In the genomic region with DNA sequence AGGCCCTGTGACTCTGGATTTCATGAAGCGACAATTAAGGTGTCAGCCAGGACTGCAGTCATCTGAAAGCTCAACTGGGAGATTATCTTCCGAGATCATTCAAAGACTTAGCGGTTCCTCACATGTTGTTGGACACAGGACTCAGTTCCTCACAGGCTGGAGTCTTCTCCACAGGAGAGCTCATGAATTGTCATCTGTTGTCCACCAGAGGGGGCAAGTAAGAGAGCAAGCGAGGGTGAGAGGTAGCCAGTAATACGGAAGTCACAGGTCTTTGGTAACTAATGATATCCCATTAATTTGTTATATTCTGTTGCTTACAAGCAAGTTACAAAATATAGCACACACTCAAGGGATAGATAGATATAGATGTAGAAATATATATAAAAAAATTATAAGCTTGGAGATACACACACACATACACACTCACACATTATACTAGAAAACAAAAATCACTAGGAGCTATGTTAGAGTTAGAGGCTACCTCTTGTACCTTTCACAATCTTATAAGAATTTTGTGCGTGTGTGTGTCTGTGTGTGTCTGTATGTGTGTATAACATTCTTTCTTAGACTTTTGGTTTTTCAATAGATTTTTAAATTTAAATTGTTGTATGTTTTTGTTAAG, we compare ENCODE assay signal across 9 cellular contexts.
DNase-seq lines count a peak whose midpoint lies in the region; ATAC-seq, FAIRE-seq and TF ChIP-seq lines count a peak whose summit lies in the region.
"Had no signal": no experiment of that assay in that cellular context is flagged by ENCODE, and none has a peak within 500 bp of the region (broad histone marks: within the 10 kb centered on the region; RNA-seq: fewer than 3 reads in every experiment).

No MANE protein-coding gene starts in this region.

- no peak overlapping the region for H3K4me3 Mint-ChIP-seq in immature natural killer cell

- no peak for TF ChIP-seq EP300 in GM12878 (IDR thresholded peaks at IDR 0.05; ENCODE audit: borderline replicate concordance in 1 of 2, control insufficient read depth in 1 of 2, low read depth in 2 of 2, low read length in 2 of 2)

- peak; percentile 99 for ATAC-seq in HG02884 (IDR thresholded peaks at IDR 0.05; ENCODE audit: unreplicated experiment)
- ATAC-seq in GM12878 = peak; percentile 99
- no peak for ATAC-seq in right cardiac atrium

- no peaks in the 10 kb centered on the region for H3K27me3 Mint-ChIP-seq in immature natural killer cell (ENCODE audit: low read depth in 3 of 3)

- no peak overlapping the region for H3K27ac Mint-ChIP-seq in immature natural killer cell

- H3K9me3 ChIP-seq in GM12878 (replicated peaks; ENCODE audit: control insufficient read depth, insufficient read depth, low read length) (no peaks in the 10 kb centered on the region), right cardiac atrium (ENCODE audit: control insufficient read depth, low read length) (no peaks in the 10 kb centered on the region)

- no peak overlapping the region for H3K4me2 ChIP-seq in GM12878 (ENCODE audit: control insufficient read depth, insufficient read depth)

- DNase-seq in AG08396 (ENCODE audit: low spot score) = peak; percentile 5
- DNase-seq in GM18507 (ENCODE audit: extremely low spot score, insufficient read length, low read depth) = no peak
- DNase-seq in NCI-H1930 (lab: John Stamatoyannopoulos, UW) = peak; percentile 8 to 35
- no peak for DNase-seq in GM12878 (ENCODE audit: low read depth, low spot score)
- DNase-seq in myocyte (ENCODE audit: low read depth) = peak; percentile 1
- no peak for DNase-seq in right cardiac atrium
- DNase-seq in immature natural killer cell = no peak

- H3K27ac ChIP-seq in GM12878 (ENCODE audit: control insufficient read depth, insufficient read depth) (no peak overlapping the region), right cardiac atrium (ENCODE audit: low read length) (no peak overlapping the region)

- intact Hi-C loops in GM12878 (cut with micrococcal nuclease; ENCODE audit: unreplicated experiment) = no loop called here
- intact Hi-C loops in right cardiac atrium (cut with DNase I) = no loop called here

- no peaks in the 10 kb centered on the region for H3K4me1 ChIP-seq in GM12878 (ENCODE audit: control insufficient read depth, insufficient read depth, low read length)
- no peaks in the 10 kb centered on the region for H3K4me1 ChIP-seq in right cardiac atrium (ENCODE audit: control insufficient read depth, insufficient read depth, low read length)

- POLR2A ChIA-PET in GM12878 (lab: Charles Lee) = no interaction called here

- no peak for TF ChIP-seq POLR2A in GM12878 (IDR thresholded peaks at IDR 0.05; ENCODE audit: low read depth, low read length)

- peak; percentile 40 to 64 (median 50); a peak in 4 of 6 replicates for TF ChIP-seq CTCF in GM12878 (IDR thresholded peaks at IDR 0.05 in 2 of 3, conservative IDR thresholded peaks at IDR 0.05 in 1 of 3; ENCODE audit: control insufficient read depth in 2 of 3, extremely low read depth in 1 of 3, insufficient read depth in 1 of 3, low read depth in 3 of 3, low read length in 3 of 3)

- no peaks in the 10 kb centered on the region for H3K36me3 ChIP-seq in GM12878 (ENCODE audit: control insufficient read depth in 2 of 2, insufficient read depth in 2 of 2, low read length in 1 of 2)

- BruUV-seq in GM12878 (replicated peaks; lab: Mats Ljungman, UMichigan) = no TSS peak

- H4K20me1 ChIP-seq in GM12878 (ENCODE audit: control insufficient read depth, insufficient read depth) = no peaks in the 10 kb centered on the region

- no peak overlapping the region for H2AFZ ChIP-seq in GM12878 (ENCODE audit: control insufficient read depth, low read depth, low read length)

- CTCF ChIA-PET in GM12878 (lab: Yijun Ruan, JAX) = interaction anchor here (0.6 to 2.6 kb wide), 21 partner anchors 9 to 1368 kb away, joined by 3 to 14 read pairs (median 4); no protein-coding TSS in a partner anchor

- peaks cover 4 to 21% (median 7%) of the 10 kb centered on the region in 6 donors for H3K9me3 Mint-ChIP-seq in immature natural killer cell

- FAIRE-seq in GM18507 (lab: Jason Lieb, UNC) (peak; percentile 35), GM12878 (lab: Jason Lieb, UNC) (no peak)

- RAD21 ChIA-PET in GM12878 (lab: Charles Lee; ENCODE audit: unreplicated experiment) = interaction anchor here (1.0 to 1.3 kb wide), 2 partner anchors 12 to 854 kb away, joined by 3 to 4 read pairs; no protein-coding TSS in a partner anchor

- SMC1A ChIA-PET in GM12878 (lab: Charles Lee; ENCODE audit: uncharacterized antibody, unreplicated experiment) = interaction anchor here (0.9 to 2.3 kb wide), 2 partner anchors 854 to 1369 kb away, joined by 3 to 8 read pairs; no protein-coding TSS in a partner anchor

- in situ Hi-C loops in GM12878 (cut with MboI) = no loop called here

- H3K4me3 ChIP-seq in GM12878 = no peak overlapping the region
- no peak overlapping the region for H3K4me3 ChIP-seq in right cardiac atrium (ENCODE audit: low read length)
- H3K4me3 ChIP-seq: lung had no signal

- H3K9ac ChIP-seq in GM12878 (ENCODE audit: control insufficient read depth, insufficient read depth, low read length) = no peak overlapping the region

- TF ChIP-seq RAD21 in GM12878 (IDR thresholded peaks at IDR 0.05; ENCODE audit: insufficient read depth, low read depth, low read length) = peak; percentile 41; the same call in 1 of the 2 replicates

- WGBS in GM12878 (ENCODE audit: insufficient coverage, insufficient replicate concordance, low lambda C conversion rate, missing lambda C conversion rate) = 17% methylated on average over 6 of the region's 6 CpGs
- 30% methylated on average over 6 of the region's 6 CpGs for WGBS in right cardiac atrium

- no peaks in the 10 kb centered on the region for H3K79me2 ChIP-seq in GM12878 (ENCODE audit: control insufficient read depth, insufficient read depth, low read length)

- H3K36me3 Mint-ChIP-seq in immature natural killer cell = peaks cover 0 to 4% (median 0%) of the 10 kb centered on the region in 3 donors

- no peaks in the 10 kb centered on the region for H3K4me1 Mint-ChIP-seq in immature natural killer cell

- H3K27me3 ChIP-seq in GM12878 (replicated peaks in 1 of 2; ENCODE audit: control insufficient read depth in 2 of 2, insufficient read depth in 2 of 2, low read length in 1 of 2) (no peaks in the 10 kb centered on the region), right cardiac atrium (ENCODE audit: control insufficient read depth, insufficient read depth) (no peaks in the 10 kb centered on the region)

TF ChIP-seq in GM12878, 131 proteins besides CTCF, POLR2A, EP300 and RAD21:
- TF ChIP-seq SMC3 (IDR thresholded peaks at IDR 0.05; ENCODE audit: borderline replicate concordance, low read length) = peak; percentile 35; the same call in 1 of the 2 replicates
- TF ChIP-seq, protein P1, sequence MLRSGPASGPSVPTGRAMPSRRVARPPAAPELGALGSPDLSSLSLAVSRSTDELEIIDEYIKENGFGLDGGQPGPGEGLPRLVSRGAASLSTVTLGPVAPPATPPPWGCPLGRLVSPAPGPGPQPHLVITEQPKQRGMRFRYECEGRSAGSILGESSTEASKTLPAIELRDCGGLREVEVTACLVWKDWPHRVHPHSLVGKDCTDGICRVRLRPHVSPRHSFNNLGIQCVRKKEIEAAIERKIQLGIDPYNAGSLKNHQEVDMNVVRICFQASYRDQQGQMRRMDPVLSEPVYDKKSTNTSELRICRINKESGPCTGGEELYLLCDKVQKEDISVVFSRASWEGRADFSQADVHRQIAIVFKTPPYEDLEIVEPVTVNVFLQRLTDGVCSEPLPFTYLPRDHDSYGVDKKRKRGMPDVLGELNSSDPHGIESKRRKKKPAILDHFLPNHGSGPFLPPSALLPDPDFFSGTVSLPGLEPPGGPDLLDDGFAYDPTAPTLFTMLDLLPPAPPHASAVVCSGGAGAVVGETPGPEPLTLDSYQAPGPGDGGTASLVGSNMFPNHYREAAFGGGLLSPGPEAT (IDR thresholded peaks at IDR 0.05; ENCODE audit: low read depth) = no peak

Comparison
In these comparisons a context has a peak if more than half of its experiments do, and no peak if none do; other contexts are left out.
1. DNase-seq: peak in AG08396 (single experiment), NCI-H1930 (2 of 2) and myocyte (single experiment); none in GM18507 (single experiment), GM12878 (single experiment), right cardiac atrium (0 of 3) and immature natural killer cell (0 of 3).
2. ATAC-seq: peak in HG02884 (single experiment) and GM12878 (single experiment); none in right cardiac atrium (0 of 2).